In genomic region chr10:125011171-125011925, GRCh38 we compare ENCODE assay signal across 21 cellular contexts.
DNase-seq lines count a peak whose midpoint lies in the region; ATAC-seq, FAIRE-seq and TF ChIP-seq lines count a peak whose summit lies in the region.
"Had no signal": no experiment of that assay in that cellular context is flagged by ENCODE, and none has a peak within 500 bp of the region (broad histone marks: within the 10 kb centered on the region; RNA-seq: fewer than 3 reads in every experiment).

No MANE protein-coding gene starts in this region.

- H3K27ac Mint-ChIP-seq in Caco-2 (ENCODE audit: unreplicated experiment): peak overlapping the region; percentile 7
- H3K27ac Mint-ChIP-seq: activated B cell treated with CpG ODN at 0.5 μM for 24 hours; activated T-helper 17 cell treated with anti-CD3 and anti-CD28 coated beads, Interleukin-2, amount 50 U/mL, for 72 hours; CD8-positive, alpha-beta memory T cell; stimulated activated naive B cell treated with anti-CD40 and anti-IgM and Interleukin-4, amounts not matched to agents 10 μg/mL and 1 μg/mL and 100 μg/mL, for 72 hours; T-helper 17 cell had no signal

- TF ChIP-seq EP300 in sigmoid colon (IDR thresholded peaks at IDR 0.05): no peak

- H3K4me1 ChIP-seq in Caco-2 (no peaks in the 10 kb centered on the region), sigmoid colon (peaks cover 0 to 58% (median 34%) of the 10 kb centered on the region in 4 donors), body of pancreas (peaks cover 31% of the 10 kb centered on the region)

- FAIRE-seq in bronchial epithelial cell (lab: Jason Lieb, UNC) (no peak), GM12892 (lab: Jason Lieb, UNC) (no peak)
- FAIRE-seq: urothelium cell line had no signal

- peaks cover 57% of the 10 kb centered on the region for H3K36me3 Mint-ChIP-seq in Caco-2 (ENCODE audit: insufficient read depth, unreplicated experiment)
- H3K36me3 Mint-ChIP-seq: CD8-positive, alpha-beta memory T cell; stimulated activated naive B cell treated with anti-CD40 and anti-IgM and Interleukin-4, amounts not matched to agents 10 μg/mL and 1 μg/mL and 100 μg/mL, for 72 hours had no signal

- no peaks in the 10 kb centered on the region for H3K9me3 Mint-ChIP-seq in Caco-2 (ENCODE audit: unreplicated experiment)
- H3K9me3 Mint-ChIP-seq: activated B cell treated with CpG ODN at 0.5 μM for 24 hours; activated T-helper 17 cell treated with anti-CD3 and anti-CD28 coated beads, Interleukin-2, amount 50 U/mL, for 72 hours; CD8-positive, alpha-beta memory T cell; stimulated activated naive B cell treated with anti-CD40 and anti-IgM and Interleukin-4, amounts not matched to agents 10 μg/mL and 1 μg/mL and 100 μg/mL, for 72 hours had no signal

- H3K27ac ChIP-seq in layer of hippocampus (ENCODE audit: low read depth, low read length): peak overlapping the region; percentile 18
- peak overlapping the region in 3 of 4 donors; percentile 9 to 38 (median 29) for H3K27ac ChIP-seq in sigmoid colon
- H3K27ac ChIP-seq in body of pancreas: no peak overlapping the region
- H3K27ac ChIP-seq: HL-60 had no signal

- DNase-seq in Caco-2: no peak
- peak; percentile 55 for DNase-seq in bronchial epithelial cell (ENCODE audit: low read depth)
- no peak for DNase-seq in sigmoid colon
- no peak for DNase-seq in body of pancreas
- DNase-seq in LoVo (ENCODE audit: low spot score): no peak
- no peak for DNase-seq in GM12892 (ENCODE audit: insufficient read length)
- DNase-seq: activated B cell treated with CpG ODN at 0.5 μM for 24 hours; activated CD8-positive, alpha-beta memory T cell treated with anti-CD3 and anti-CD28 coated beads for 24 hours; adrenal gland; CD8-positive, alpha-beta memory T cell; cortex of kidney; erythroblast; kidney glomerular epithelial cell; NCI-H1105; stimulated activated naive B cell treated with anti-CD40 and anti-IgM and Interleukin-4, amounts not matched to agents 10 μg/mL and 1 μg/mL and 100 μg/mL, for 72 hours; T-helper 17 cell had no signal

- H3K27me3 Mint-ChIP-seq in Caco-2 (ENCODE audit: insufficient read depth, unreplicated experiment): no peaks in the 10 kb centered on the region

- H3K4me3 Mint-ChIP-seq in Caco-2 (ENCODE audit: unreplicated experiment): no peak overlapping the region
- H3K4me3 Mint-ChIP-seq: activated B cell treated with CpG ODN at 0.5 μM for 24 hours; activated T-helper 17 cell treated with anti-CD3 and anti-CD28 coated beads, Interleukin-2, amount 50 U/mL, for 72 hours; CD8-positive, alpha-beta memory T cell; stimulated activated naive B cell treated with anti-CD40 and anti-IgM and Interleukin-4, amounts not matched to agents 10 μg/mL and 1 μg/mL and 100 μg/mL, for 72 hours; T-helper 17 cell had no signal

- H3K36me3 ChIP-seq in Caco-2 (ENCODE audit: control insufficient read depth, insufficient read depth, low read length) (0 out of 2 replicates have a peak, but pooled peaks cover 1% of the 10 kb centered on the region), bronchial epithelial cell (ENCODE audit: control insufficient read depth, insufficient read depth, low read length) (peaks cover 17% of the 10 kb centered on the region), sigmoid colon (no peaks in the 10 kb centered on the region), body of pancreas (replicated peaks in 1 of 2; ENCODE audit: insufficient read depth in 1 of 2, low read depth in 2 of 2) (no peaks in the 10 kb centered on the region)
- H3K36me3 ChIP-seq: adrenal gland had no signal

- ATAC-seq in body of pancreas (no peak), GM21526 (IDR thresholded peaks at IDR 0.05; ENCODE audit: low FRiP score, unreplicated experiment) (no peak)
- ATAC-seq: activated T-helper 17 cell treated with anti-CD3 and anti-CD28 coated beads, Interleukin-2, amount 50 U/mL, for 72 hours; stimulated activated naive B cell treated with anti-CD40 and anti-IgM and Interleukin-4, amounts not matched to agents 10 μg/mL and 1 μg/mL and 100 μg/mL, for 72 hours; T-helper 17 cell had no signal

- H3K27me3 ChIP-seq in Caco-2 (replicated peaks; ENCODE audit: control insufficient read depth, insufficient read depth, low read length) (no peaks in the 10 kb centered on the region), bronchial epithelial cell (ENCODE audit: control insufficient read depth, insufficient read depth, low read length) (no peaks in the 10 kb centered on the region), layer of hippocampus (ENCODE audit: control insufficient read depth, insufficient read depth, low read length) (no peaks in the 10 kb centered on the region), sigmoid colon (no peaks in the 10 kb centered on the region), body of pancreas (no peaks in the 10 kb centered on the region)
- H3K27me3 ChIP-seq: adrenal gland had no signal

- intact Hi-C loops in Caco-2 (cut with micrococcal nuclease; ENCODE audit: unreplicated experiment): no loop called here
- intact Hi-C loops in sigmoid colon (cut with DNase I): no loop called here
- intact Hi-C loops in body of pancreas (cut with DNase I): no loop called here

- TF ChIP-seq POLR2A in sigmoid colon (IDR thresholded peaks at IDR 0.05): no peak
- no peak for TF ChIP-seq POLR2A in body of pancreas (IDR thresholded peaks at IDR 0.05)
- TF ChIP-seq POLR2A in GM12892 (IDR thresholded peaks at IDR 0.05; ENCODE audit: low read depth, low read length): no peak

- POLR2A ChIA-PET in Caco-2 (lab: Charles Lee): interaction anchor here (1.1 kb wide), 1 partner anchor 852 kb away, joined by 4 read pairs; no protein-coding TSS in a partner anchor

- no peaks in the 10 kb centered on the region for H3K9me3 ChIP-seq in Caco-2
- H3K9me3 ChIP-seq in sigmoid colon: no peaks in the 10 kb centered on the region
- no peaks in the 10 kb centered on the region for H3K9me3 ChIP-seq in body of pancreas
- H3K9me3 ChIP-seq: adrenal gland had no signal

- no peak for TF ChIP-seq CTCF in Caco-2 (IDR thresholded peaks at IDR 0.05; ENCODE audit: insufficient read depth in 1 of 2, low read depth in 1 of 2, low read length in 1 of 2, severe bottlenecking in 1 of 2, unreplicated experiment in 1 of 2)
- no peak for TF ChIP-seq CTCF in bronchial epithelial cell (IDR thresholded peaks at IDR 0.05; ENCODE audit: insufficient read depth, low read length, severe bottlenecking)
- TF ChIP-seq CTCF in sigmoid colon (IDR thresholded peaks at IDR 0.05): no peak
- TF ChIP-seq CTCF in body of pancreas (IDR thresholded peaks at IDR 0.05): no peak

- CTCF ChIA-PET in Caco-2 (lab: Charles Lee): no interaction called here

- no peak overlapping the region for H3K4me3 ChIP-seq in Caco-2 (ENCODE audit: low read depth, low read length)
- H3K4me3 ChIP-seq in bronchial epithelial cell (ENCODE audit: low read depth, low read length): no peak overlapping the region
- H3K4me3 ChIP-seq in sigmoid colon: no peak overlapping the region
- no peak overlapping the region for H3K4me3 ChIP-seq in body of pancreas
- H3K4me3 ChIP-seq: adrenal gland had no signal

- H3K4me1 Mint-ChIP-seq in Caco-2 (ENCODE audit: low read depth, unreplicated experiment): no peaks in the 10 kb centered on the region
- H3K4me1 Mint-ChIP-seq: activated B cell treated with CpG ODN at 0.5 μM for 24 hours; activated T-helper 17 cell treated with anti-CD3 and anti-CD28 coated beads, Interleukin-2, amount 50 U/mL, for 72 hours; stimulated activated naive B cell treated with anti-CD40 and anti-IgM and Interleukin-4, amounts not matched to agents 10 μg/mL and 1 μg/mL and 100 μg/mL, for 72 hours; T-helper 17 cell had no signal

- BruUV-seq in Caco-2 (replicated peaks; lab: Mats Ljungman, UMichigan): no TSS peak

- WGBS in sigmoid colon, 2 donors: 89 to 90% methylated on average over 16 of the region's 16 CpGs
- 85 to 89% methylated on average over 15 to 16 of the region's 16 CpGs for WGBS in body of pancreas, 2 donors

Comparison
In these comparisons a context has a peak if more than half of its experiments do, and no peak if none do; other contexts are left out.
1. H3K27ac ChIP-seq: peak in layer of hippocampus (single experiment) and sigmoid colon (3 of 4); none in body of pancreas (0 of 4).